ENCODE assay signal across 1 cellular context in genomic region chr16:5349101-5349500, GRCh38.
A peak's percentile ranks its signal among the peaks of the same experiment; 100 is the strongest.
TF ChIP-seq lines count a peak whose summit lies in the region.

No MANE protein-coding gene starts in this region.

TF ChIP-seq in HepG2, 621 proteins besides CTCF, POLR2A, EP300 and RAD21 (continued from another document):
- TF ChIP-seq ZNF329 (CRISPR knock-in tag; IDR thresholded peaks at IDR 0.05; ENCODE audit: low read depth), result no peak
- no peak for TF ChIP-seq BORCS8-MEF2B (CRISPR knock-in tag; IDR thresholded peaks at IDR 0.05)
- no peak for TF ChIP-seq ATRX (CRISPR knock-in tag; IDR thresholded peaks at IDR 0.05; ENCODE audit: borderline replicate concordance)
- no peak for TF ChIP-seq ZNF746 (CRISPR knock-in tag; IDR thresholded peaks at IDR 0.05)
- no peak for TF ChIP-seq ZNF441 (CRISPR knock-in tag; IDR thresholded peaks at IDR 0.05; ENCODE audit: borderline replicate concordance)
- TF ChIP-seq CEBPB (IDR thresholded peaks at IDR 0.05; ENCODE audit: borderline replicate concordance, low read depth, low read length), result peak; percentile 82
- TF ChIP-seq ZNF124 (CRISPR knock-in tag; IDR thresholded peaks at IDR 0.05), result no peak
- no peak for TF ChIP-seq ZNF564 (CRISPR knock-in tag; IDR thresholded peaks at IDR 0.05)
- no peak for TF ChIP-seq MIER2 (CRISPR knock-in tag; IDR thresholded peaks at IDR 0.05)
- TF ChIP-seq ZNF225 (CRISPR knock-in tag; IDR thresholded peaks at IDR 0.05), result no peak
- no peak for TF ChIP-seq ARHGAP35 (CRISPR knock-in tag; IDR thresholded peaks at IDR 0.05; ENCODE audit: borderline replicate concordance)
- TF ChIP-seq ZNF24 (IDR thresholded peaks at IDR 0.05), result no peak
- peak; percentile 43; the same call in 1 of the 2 replicates for TF ChIP-seq FOXK1 (CRISPR knock-in tag; IDR thresholded peaks at IDR 0.05; ENCODE audit: borderline replicate concordance, low read depth)
- TF ChIP-seq ATF4 (CRISPR knock-in tag; IDR thresholded peaks at IDR 0.05), result no peak
- no peak for TF ChIP-seq PRDM10 (CRISPR knock-in tag; IDR thresholded peaks at IDR 0.05; ENCODE audit: low read depth)
- TF ChIP-seq FOXJ3 (CRISPR knock-in tag; IDR thresholded peaks at IDR 0.05; ENCODE audit: borderline replicate concordance), result 0 out of 2 replicates have a peak, but pooled peaks have one; percentile 14
- TF ChIP-seq HMG20A (CRISPR knock-in tag; IDR thresholded peaks at IDR 0.05; ENCODE audit: borderline replicate concordance), result no peak
- TF ChIP-seq ZNF704 (CRISPR knock-in tag; IDR thresholded peaks at IDR 0.05; ENCODE audit: borderline replicate concordance), result no peak
- no peak for TF ChIP-seq SNAI1 (CRISPR knock-in tag; IDR thresholded peaks at IDR 0.05; ENCODE audit: borderline replicate concordance)
- TF ChIP-seq CEBPZ (IDR thresholded peaks at IDR 0.05; ENCODE audit: low read length), result no peak
- TF ChIP-seq ZFP41 (CRISPR knock-in tag; IDR thresholded peaks at IDR 0.05; ENCODE audit: borderline replicate concordance), result no peak
- TF ChIP-seq ELK4 (CRISPR knock-in tag; IDR thresholded peaks at IDR 0.05; ENCODE audit: borderline replicate concordance), result no peak
- no peak for TF ChIP-seq ZSCAN22 (CRISPR knock-in tag; IDR thresholded peaks at IDR 0.05)
- TF ChIP-seq ZNF740 (CRISPR knock-in tag; IDR thresholded peaks at IDR 0.05), result no peak
- no peak for TF ChIP-seq FOXC1 (CRISPR knock-in tag; IDR thresholded peaks at IDR 0.05; ENCODE audit: borderline replicate concordance)
- peak; percentile 65; the same call in 1 of the 2 replicates for TF ChIP-seq GATAD2A (CRISPR knock-in tag; IDR thresholded peaks at IDR 0.05)
- TF ChIP-seq ZBTB10 (CRISPR knock-in tag; IDR thresholded peaks at IDR 0.05; ENCODE audit: borderline replicate concordance), result no peak
- TF ChIP-seq ZFAT (CRISPR knock-in tag; conservative IDR thresholded peaks at IDR 0.05), result no peak
- no peak for TF ChIP-seq NFE2L1 (CRISPR knock-in tag; IDR thresholded peaks at IDR 0.05; ENCODE audit: borderline replicate concordance)
- TF ChIP-seq BRCA1 (CRISPR knock-in tag; IDR thresholded peaks at IDR 0.05), result no peak
- no peak for TF ChIP-seq MAFF (IDR thresholded peaks at IDR 0.05; ENCODE audit: low read depth, low read length)
- no peak for TF ChIP-seq REL (CRISPR knock-in tag; conservative IDR thresholded peaks at IDR 0.05)
- TF ChIP-seq MIXL1 (CRISPR knock-in tag; IDR thresholded peaks at IDR 0.05), result no peak
- no peak for TF ChIP-seq ZNF138 (CRISPR knock-in tag; IDR thresholded peaks at IDR 0.05; ENCODE audit: low read depth)
- no peak for TF ChIP-seq NCOA1 (CRISPR knock-in tag; IDR thresholded peaks at IDR 0.05)
- no peak for TF ChIP-seq PPARG (CRISPR knock-in tag; conservative IDR thresholded peaks at IDR 0.05)
- TF ChIP-seq TMF1 (CRISPR knock-in tag; IDR thresholded peaks at IDR 0.05; ENCODE audit: low read depth), result no peak
- TF ChIP-seq ZBTB26 (CRISPR knock-in tag; IDR thresholded peaks at IDR 0.05; ENCODE audit: borderline replicate concordance), result no peak
- no peak for TF ChIP-seq ZKSCAN8 (CRISPR knock-in tag; IDR thresholded peaks at IDR 0.05; ENCODE audit: borderline replicate concordance)
- 0 out of 2 replicates have a peak, but pooled peaks have one; percentile 28 for TF ChIP-seq STAT6 (CRISPR knock-in tag; IDR thresholded peaks at IDR 0.05; ENCODE audit: borderline replicate concordance)
- no peak for TF ChIP-seq ARNT (IDR thresholded peaks at IDR 0.05)
- TF ChIP-seq RFX3 (CRISPR knock-in tag; IDR thresholded peaks at IDR 0.05), result no peak
- TF ChIP-seq ZNF512 (CRISPR knock-in tag; IDR thresholded peaks at IDR 0.05), result no peak
- no peak for TF ChIP-seq LCORL (IDR thresholded peaks at IDR 0.05)
- TF ChIP-seq LCORL (CRISPR knock-in tag; IDR thresholded peaks at IDR 0.05), result no peak
- peak; percentile 26; the same call in 1 of the 2 replicates for TF ChIP-seq CEBPG (CRISPR knock-in tag; IDR thresholded peaks at IDR 0.05)
- TF ChIP-seq ZMYM4 (CRISPR knock-in tag; IDR thresholded peaks at IDR 0.05), result peak; percentile 20; the same call in 1 of the 2 replicates
- TF ChIP-seq ZNF781 (CRISPR knock-in tag; IDR thresholded peaks at IDR 0.05; ENCODE audit: borderline replicate concordance, not compliant biosample characterization), result no peak
- TF ChIP-seq ZNF431 (CRISPR knock-in tag; IDR thresholded peaks at IDR 0.05; ENCODE audit: borderline replicate concordance, low read depth), result no peak
